ENCODE assay signal across 19 cellular contexts in the genomic region with DNA sequence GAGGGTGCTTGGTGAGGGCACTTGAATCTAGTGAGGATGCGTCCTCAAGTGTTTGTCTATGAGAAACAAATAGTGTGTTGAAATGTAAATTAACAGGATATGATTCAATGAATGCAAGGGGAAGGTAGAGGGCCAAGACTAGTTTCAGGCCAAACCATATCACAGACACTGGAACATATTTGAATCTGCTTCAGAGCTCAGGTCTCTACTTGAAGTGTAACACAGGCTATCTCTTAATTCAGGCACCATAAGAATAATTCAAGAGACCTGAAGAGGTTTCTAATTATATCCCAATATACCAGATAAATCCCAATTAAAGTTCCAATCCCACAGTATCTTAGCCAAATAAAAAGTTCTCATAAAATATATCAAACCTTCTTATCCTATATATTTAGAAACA.
"Had no signal": no experiment of that assay in that cellular context is flagged by ENCODE, and none has a peak within 500 bp of the region (broad histone marks: within the 10 kb centered on the region; RNA-seq: fewer than 3 reads in every experiment).

No MANE protein-coding gene starts in this region.

- H3K27me3 ChIP-seq: esophagus muscularis mucosa, gastrocnemius medialis, pancreas, stomach, transverse colon had no signal

- H3K4me1 ChIP-seq: esophagus muscularis mucosa, gastrocnemius medialis, pancreas, stomach, transverse colon had no signal

- H3K4me3 ChIP-seq: esophagus muscularis mucosa, gastrocnemius medialis, mucosa of descending colon, pancreas, stomach, thoracic aorta, transverse colon had no signal

- H3K27ac ChIP-seq: epithelial cell of prostate, esophagus muscularis mucosa, gastrocnemius medialis, pancreas, stomach, thoracic aorta, transverse colon had no signal

- H3K9me3 ChIP-seq: esophagus muscularis mucosa, gastrocnemius medialis, mucosa of descending colon, pancreas, thoracic aorta, transverse colon had no signal

- ATAC-seq: effector memory CD8-positive, alpha-beta T cell; gastrocnemius medialis; left cardiac atrium; mucosa of descending colon; naive thymus-derived CD8-positive, alpha-beta T cell; pancreas; right cardiac atrium had no signal

- H3K36me3 ChIP-seq: esophagus muscularis mucosa, gastrocnemius medialis, pancreas, stomach, thoracic aorta, transverse colon had no signal

- DNase-seq: effector memory CD8-positive, alpha-beta T cell; gastrocnemius medialis; kidney; left cardiac atrium; mucosa of descending colon; naive thymus-derived CD8-positive, alpha-beta T cell; occipital lobe; pancreas; right cardiac atrium; small intestine; stimulated activated CD4-positive, alpha-beta T cell treated with anti-CD3 and anti-CD28 coated beads, Interleukin-12 subunit alpha, Interleukin-12 subunit beta, amount 100 ng/mL, for 4 hours; stimulated activated naive CD4-positive, alpha-beta T cell; stomach; substantia nigra; transverse colon had no signal

- FAIRE-seq: colon had no signal
